ENCODE assay signal across 23 cellular contexts in the genomic region with DNA sequence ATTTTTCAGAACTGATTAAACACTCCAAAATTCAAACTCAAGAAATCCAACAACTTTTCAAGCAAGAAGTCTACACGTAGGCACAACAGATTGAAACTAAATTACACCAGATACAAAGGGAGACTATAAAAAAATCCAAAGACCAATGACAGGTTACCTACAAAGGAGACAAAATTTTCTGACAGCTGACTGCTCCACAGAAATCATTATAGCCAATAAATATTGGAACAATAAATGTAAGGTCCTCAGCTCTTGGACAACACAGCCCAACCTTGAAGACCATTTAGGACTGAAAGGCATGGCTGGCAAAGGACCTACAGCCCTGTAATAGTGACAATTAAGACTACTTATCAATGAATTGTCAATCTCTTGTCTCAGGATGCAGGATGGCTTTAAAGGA. TPM values are rescaled to one million over a fixed set of nuclear protein-coding genes. Genes with fewer than 3 reads are reported as not detected.
DNase-seq lines count a peak whose midpoint lies in the region; ATAC-seq and TF ChIP-seq lines count a peak whose summit lies in the region.
"Had no signal": no experiment of that assay in that cellular context is flagged by ENCODE, and none has a peak within 500 bp of the region (broad histone marks: within the 10 kb centered on the region; RNA-seq: fewer than 3 reads in every experiment).

No MANE protein-coding gene starts in this region.

- H3K4me1 ChIP-seq in BLaER1 treated with 17β-estradiol and CSF1 and Interleukin-3, amounts not matched to agents 10 nM and 100 nM = no peaks in the 10 kb centered on the region
- no peaks in the 10 kb centered on the region for H3K4me1 ChIP-seq in HUES48 (ENCODE audit: control insufficient read depth, insufficient read depth, low read length)
- H3K4me1 ChIP-seq in effector memory CD4-positive, alpha-beta T cell (ENCODE audit: control insufficient read depth, insufficient read depth, low read length, poor library complexity, severe bottlenecking) = no peaks in the 10 kb centered on the region
- no peaks in the 10 kb centered on the region for H3K4me1 ChIP-seq in naive thymus-derived CD4-positive, alpha-beta T cell (ENCODE audit: control insufficient read depth in 2 of 2, insufficient read depth in 2 of 2, low read length in 2 of 2)
- H3K4me1 ChIP-seq in spleen = no peaks in the 10 kb centered on the region
- H3K4me1 ChIP-seq: BLaER1 had no signal

- no peaks in the 10 kb centered on the region for H4K20me1 ChIP-seq in BLaER1 treated with 17β-estradiol and CSF1 and Interleukin-3, amounts not matched to agents 10 nM and 100 nM
- H4K20me1 ChIP-seq: BLaER1 had no signal

- ATAC-seq in naive thymus-derived CD4-positive, alpha-beta T cell = no peak
- ATAC-seq: HCT116, Panc1 had no signal

- no peaks in the 10 kb centered on the region for H3K27me3 Mint-ChIP-seq in naive thymus-derived CD4-positive, alpha-beta T cell
- H3K27me3 Mint-ChIP-seq: IgD-negative memory B cell had no signal

- no peak overlapping the region for H3K27ac Mint-ChIP-seq in naive thymus-derived CD4-positive, alpha-beta T cell
- H3K27ac Mint-ChIP-seq: IgD-negative memory B cell had no signal

- H3K9me3 Mint-ChIP-seq in naive thymus-derived CD4-positive, alpha-beta T cell = peaks cover 14 to 93% (median 81%) of the 10 kb centered on the region in 11 donors

- no peak overlapping the region for H3K9ac ChIP-seq in BLaER1 treated with 17β-estradiol and CSF1 and Interleukin-3, amounts not matched to agents 10 nM and 100 nM
- H3K9ac ChIP-seq in HUES48 (ENCODE audit: low read depth, low read length) = no peak overlapping the region
- H3K9ac ChIP-seq: BLaER1, KMS-11 had no signal

- no peaks in the 10 kb centered on the region for H3K27me3 ChIP-seq in BLaER1 treated with 17β-estradiol and CSF1 and Interleukin-3, amounts not matched to agents 10 nM and 100 nM
- no peaks in the 10 kb centered on the region for H3K27me3 ChIP-seq in HUES48 (ENCODE audit: control insufficient read depth, insufficient read depth, low read length)
- H3K27me3 ChIP-seq in effector memory CD4-positive, alpha-beta T cell (replicated peaks; ENCODE audit: control insufficient read depth, insufficient read depth, low read length, poor library complexity, severe bottlenecking) = no peaks in the 10 kb centered on the region
- H3K27me3 ChIP-seq in naive thymus-derived CD4-positive, alpha-beta T cell (ENCODE audit: control insufficient read depth in 2 of 2, insufficient read depth in 2 of 2, low read length in 2 of 2) = no peaks in the 10 kb centered on the region
- no peaks in the 10 kb centered on the region for H3K27me3 ChIP-seq in spleen (replicated peaks in 1 of 7)
- H3K27me3 ChIP-seq: BLaER1 had no signal

- no peak overlapping the region for H3K27ac ChIP-seq in BLaER1 treated with 17β-estradiol and CSF1 and Interleukin-3, amounts not matched to agents 10 nM and 100 nM
- no peak overlapping the region for H3K27ac ChIP-seq in HUES48 (ENCODE audit: low read depth, low read length)
- H3K27ac ChIP-seq in effector memory CD4-positive, alpha-beta T cell (ENCODE audit: insufficient read depth, low read length, poor library complexity, severe bottlenecking) = no peak overlapping the region
- H3K27ac ChIP-seq in naive thymus-derived CD4-positive, alpha-beta T cell (ENCODE audit: low read depth, low read length) = no peak overlapping the region
- no peak overlapping the region for H3K27ac ChIP-seq in spleen
- H3K27ac ChIP-seq: BLaER1, KMS-11, SK-N-MC had no signal

- peak overlapping the region in 9 of 10 experiments; percentile 19 to 56 (median 41); a peak in 14 of 20 replicates for H3K4me3 ChIP-seq in BLaER1 treated with 17β-estradiol and CSF1 and Interleukin-3, amounts not matched to agents 10 nM and 100 nM
- peak overlapping the region; percentile 7; the same call in 1 of the 2 replicates for H3K4me3 ChIP-seq in HUES48 (ENCODE audit: low read depth, low read length)
- H3K4me3 ChIP-seq in effector memory CD4-positive, alpha-beta T cell (ENCODE audit: insufficient read depth, low read depth, low read length, poor library complexity, severe bottlenecking) = peak overlapping the region; percentile 3
- H3K4me3 ChIP-seq in naive thymus-derived CD4-positive, alpha-beta T cell (ENCODE audit: low read length) = peak overlapping the region; percentile 26
- peak overlapping the region in 1 of 8 donors; percentile 41 for H3K4me3 ChIP-seq in spleen
- H3K4me3 ChIP-seq: SK-N-MC had no signal

- no peak overlapping the region for H3K4me2 ChIP-seq in BLaER1 treated with 17β-estradiol and CSF1 and Interleukin-3, amounts not matched to agents 10 nM and 100 nM
- H3K4me2 ChIP-seq: BLaER1, KMS-11 had no signal

- WGBS in spleen, 5 donors = 94 to 100% (median 98%) methylated on average over 1 of the region's 1 CpG

- H3K4me3 Mint-ChIP-seq in naive thymus-derived CD4-positive, alpha-beta T cell = no peak overlapping the region
- H3K4me3 Mint-ChIP-seq: IgD-negative memory B cell had no signal

- H3K36me3 Mint-ChIP-seq in naive thymus-derived CD4-positive, alpha-beta T cell = peaks cover 42 to 89% (median 80%) of the 10 kb centered on the region in 5 donors

- no peak for TF ChIP-seq POLR2A in spleen (IDR thresholded peaks at IDR 0.05)

- POLR2A ChIA-PET in naive thymus-derived CD4-positive, alpha-beta T cell (lab: Charles Lee) = interaction anchor here (1.0 kb wide), 1 partner anchor 12 kb away, joined by 3 read pairs; no protein-coding TSS in a partner anchor

- peaks cover 98 to 100% (median 100%) of the 10 kb centered on the region in 11 experiments for H3K36me3 ChIP-seq in BLaER1 treated with 17β-estradiol and CSF1 and Interleukin-3, amounts not matched to agents 10 nM and 100 nM
- H3K36me3 ChIP-seq in HUES48 (ENCODE audit: control insufficient read depth, insufficient read depth, low read length) = peaks cover 73% of the 10 kb centered on the region
- H3K36me3 ChIP-seq in effector memory CD4-positive, alpha-beta T cell (ENCODE audit: control insufficient read depth, insufficient read depth, low read length) = peaks cover 95% of the 10 kb centered on the region
- peaks cover 68 to 95% (median 71%) of the 10 kb centered on the region in 3 experiments for H3K36me3 ChIP-seq in naive thymus-derived CD4-positive, alpha-beta T cell (ENCODE audit: control insufficient read depth in 2 of 3, insufficient read depth in 3 of 3, low read length in 3 of 3)
- peaks cover 66 to 100% (median 99%) of the 10 kb centered on the region in 6 donors for H3K36me3 ChIP-seq in spleen

- CTCF ChIA-PET in naive thymus-derived CD4-positive, alpha-beta T cell (lab: Charles Lee) = no interaction called here

- H3K9me3 ChIP-seq in BLaER1 treated with 17β-estradiol and CSF1 and Interleukin-3, amounts not matched to agents 10 nM and 100 nM (replicated peaks in 1 of 11) = peaks cover 98 to 100% (median 100%) of the 10 kb centered on the region in 11 experiments
- H3K9me3 ChIP-seq in HUES48 (ENCODE audit: control insufficient read depth, insufficient read depth, low read length) (peaks cover 91% of the 10 kb centered on the region), spleen (peaks cover 71 to 100% (median 100%) of the 10 kb centered on the region in 8 donors)
- H3K9me3 ChIP-seq in effector memory CD4-positive, alpha-beta T cell (ENCODE audit: control insufficient read depth, low read length) = peaks cover 64% of the 10 kb centered on the region
- H3K9me3 ChIP-seq in naive thymus-derived CD4-positive, alpha-beta T cell (ENCODE audit: control insufficient read depth in 2 of 3, low read length in 3 of 3) = peaks cover 33 to 97% (median 52%) of the 10 kb centered on the region in 3 experiments

- peaks cover 0 to 6% (median 0%) of the 10 kb centered on the region in 7 donors for H3K4me1 Mint-ChIP-seq in naive thymus-derived CD4-positive, alpha-beta T cell
- H3K4me1 Mint-ChIP-seq: IgD-negative memory B cell had no signal

- intact Hi-C loops in naive thymus-derived CD4-positive, alpha-beta T cell (cut with micrococcal nuclease) = no loop called here
- intact Hi-C loops in spleen (cut with DNase I; ENCODE audit: low total_unique reads) = no loop called here

- no peak for TF ChIP-seq CTCF in spleen (IDR thresholded peaks at IDR 0.05 in 8 of 11, conservative IDR thresholded peaks at IDR 0.05 in 3 of 11)

- DNase-seq in effector memory CD4-positive, alpha-beta T cell = no peak
- DNase-seq in naive thymus-derived CD4-positive, alpha-beta T cell = no peak
- DNase-seq in anterior cingulate cortex (lab: John Stamatoyannopoulos, UW) = no peak
- no peak for DNase-seq in spleen
- DNase-seq in NK-92 (lab: John Stamatoyannopoulos, UW; ENCODE audit: unreplicated experiment) = no peak
- DNase-seq: DMS153, DND-41, NCI-H1092, NCI-H1417 treated with DMSO at 0.1 percent for 48 hours, NCI-H1694 treated with DMSO at 0.1 percent for 48 hours, NCI-H2081, NCI-H2227 treated with DMSO at 0.1 percent for 48 hours, NCI-H69, SIG-M5 had no signal

RNA-seq across cellular contexts. Expression of gene ZNF350, which starts 15.9 kb away (rescaled TPM):
- 10 to 100 TPM; 18.1 to 43.7 (median 36.0) TPM for total RNA-seq in naive thymus-derived CD4-positive, alpha-beta T cell
- polyA plus RNA-seq in naive thymus-derived CD4-positive, alpha-beta T cell = 10 to 100 TPM; 19.9 to 26.8 TPM
- 10 to 100 TPM; 17.7 to 26.0 (median 20.2) TPM for total RNA-seq in spleen
- 10 to 100 TPM in 1 of 3 donors, 1 to 10 TPM in 2; 7.9 to 11.3 (median 8.1) TPM for polyA plus RNA-seq in spleen

RNA-seq across cellular contexts. Expression of gene ZNF615, which starts 37.3 kb away (rescaled TPM):
- 10 to 100 TPM in 3 of 5 experiments, 1 to 10 TPM in 2; 8.7 to 20.9 (median 11.0) TPM for total RNA-seq in naive thymus-derived CD4-positive, alpha-beta T cell
- polyA plus RNA-seq in naive thymus-derived CD4-positive, alpha-beta T cell = 10 to 100 TPM; 11.5 to 12.1 TPM
- total RNA-seq in spleen = 10 to 100 TPM in 6 of 7 donors, 1 to 10 TPM in 1; 10.0 to 19.9 (median 12.3) TPM
- polyA plus RNA-seq in spleen = 1 to 10 TPM; 2.0 to 3.5 (median 3.1) TPM
- total RNA-seq: OCI-LY7 had no signal

RNA-seq across cellular contexts. Expression of gene ZNF613, which starts 43.4 kb away (rescaled TPM):
- 1 to 10 TPM; 1.5 to 9.6 (median 5.2) TPM for total RNA-seq in naive thymus-derived CD4-positive, alpha-beta T cell
- 1 to 10 TPM; 3.3 to 8.2 TPM for polyA plus RNA-seq in naive thymus-derived CD4-positive, alpha-beta T cell
- 10 to 100 TPM in 1 of 7 donors, 1 to 10 TPM in 6; 4.9 to 11.6 (median 7.0) TPM for total RNA-seq in spleen
- 1 to 10 TPM; 2.8 to 4.0 (median 3.2) TPM for polyA plus RNA-seq in spleen

RNA-seq across cellular contexts. Expression of gene ZNF614, which starts 57.5 kb away (rescaled TPM):
- 10 to 100 TPM in 3 of 5 experiments, 1 to 10 TPM in 2; 5.0 to 14.1 (median 11.1) TPM for total RNA-seq in naive thymus-derived CD4-positive, alpha-beta T cell
- polyA plus RNA-seq in naive thymus-derived CD4-positive, alpha-beta T cell = 1 to 10 TPM; 5.6 to 7.0 TPM
- 10 to 100 TPM in 3 of 7 donors, 1 to 10 TPM in 4; 6.3 to 10.9 (median 9.4) TPM for total RNA-seq in spleen
- 1 to 10 TPM; 3.0 to 4.1 (median 4.1) TPM for polyA plus RNA-seq in spleen
